ENCODE assay signal across 17 cellular contexts in genomic region chr2:10655074-10655840, GRCh38. TPM values are rescaled to one million over a fixed set of nuclear protein-coding genes. Genes with fewer than 3 reads are reported as not detected.
A peak's percentile ranks its signal among the peaks of the same experiment; 100 is the strongest.
DNase-seq lines count a peak whose midpoint lies in the region; ATAC-seq and TF ChIP-seq lines count a peak whose summit lies in the region.
"Had no signal": no experiment of that assay in that cellular context is flagged by ENCODE, and none has a peak within 500 bp of the region (broad histone marks: within the 10 kb centered on the region; RNA-seq: fewer than 3 reads in every experiment).

No MANE protein-coding gene starts in this region.

- no peak for DNase-seq in activated CD8-positive, alpha-beta memory T cell treated with anti-CD3 and anti-CD28 coated beads, Interleukin-2, amount 10 ng/mL, durations not matched to agents 7 days and 5 days
- no peak for DNase-seq in activated CD8-positive, alpha-beta memory T cell treated with anti-CD3 and anti-CD28 coated beads, Interleukin-2, amount 50 U/mL, for 4 hours
- DNase-seq in M059J (ENCODE audit: low read depth) (peak; percentile 2), nephron progenitor cell (no peak), HPDE6-E6E7 (ENCODE audit: extremely low spot score) (no peak), NCI-H146 treated with DMSO at 0.1 percent for 48 hours (lab: John Stamatoyannopoulos, UW; ENCODE audit: unreplicated experiment) (no peak), NCI-H510A treated with DMSO at 0.1 percent for 48 hours (lab: John Stamatoyannopoulos, UW) (no peak)
- no peak for DNase-seq in activated naive CD8-positive, alpha-beta T cell treated with anti-CD3 and anti-CD28 coated beads, Interleukin-2, amount 50 U/mL, for 24 hours
- DNase-seq: amygdala, lower lobe of right lung, NCI-H2081, SK-N-SH, spleen, stomach had no signal

- ATAC-seq in activated CD8-positive, alpha-beta memory T cell treated with anti-CD3 and anti-CD28 coated beads, Interleukin-2, amount 10 ng/mL, durations not matched to agents 7 days and 5 days, result no peak
- no peak for ATAC-seq in activated naive CD8-positive, alpha-beta T cell treated with anti-CD3 and anti-CD28 coated beads, Interleukin-2, amount 50 U/mL, for 24 hours
- ATAC-seq: gastroesophageal sphincter, lower lobe of right lung, Panc1 had no signal

- CTCF ChIA-PET in activated CD8-positive, alpha-beta memory T cell treated with anti-CD3 and anti-CD28 coated beads, Interleukin-2, amount 10 ng/mL, durations not matched to agents 7 days and 5 days (lab: Charles Lee), result interaction anchor here (1.3 to 3.1 kb wide), 4 partner anchors 207 to 246 kb away, joined by 4 to 8 read pairs (median 6); partner anchors contain the start of gene ODC1

- peaks cover 58% of the 10 kb centered on the region for H3K4me1 Mint-ChIP-seq in activated CD8-positive, alpha-beta memory T cell treated with anti-CD3 and anti-CD28 coated beads, Interleukin-2, amount 10 ng/mL, durations not matched to agents 7 days and 5 days
- H3K4me1 Mint-ChIP-seq in activated naive CD8-positive, alpha-beta T cell treated with anti-CD3 and anti-CD28 coated beads, Interleukin-2, amount 50 U/mL, for 24 hours, result peaks cover 57% of the 10 kb centered on the region
- no peaks in the 10 kb centered on the region for H3K4me1 Mint-ChIP-seq in nephron progenitor cell
- H3K4me1 Mint-ChIP-seq: nephron had no signal

- peak overlapping the region; percentile 75 for H3K27ac Mint-ChIP-seq in activated CD8-positive, alpha-beta memory T cell treated with anti-CD3 and anti-CD28 coated beads, Interleukin-2, amount 10 ng/mL, durations not matched to agents 7 days and 5 days
- H3K27ac Mint-ChIP-seq in activated naive CD8-positive, alpha-beta T cell treated with anti-CD3 and anti-CD28 coated beads, Interleukin-2, amount 50 U/mL, for 24 hours, result peak overlapping the region; percentile 89
- peak overlapping the region; percentile 29 for H3K27ac Mint-ChIP-seq in nephron progenitor cell
- H3K27ac Mint-ChIP-seq: nephron had no signal

- TF ChIP-seq CTCF in nephron progenitor cell (IDR thresholded peaks at IDR 0.05), result no peak

- H3K4me3 Mint-ChIP-seq in activated CD8-positive, alpha-beta memory T cell treated with anti-CD3 and anti-CD28 coated beads, Interleukin-2, amount 10 ng/mL, durations not matched to agents 7 days and 5 days, result no peak overlapping the region
- no peak overlapping the region for H3K4me3 Mint-ChIP-seq in activated naive CD8-positive, alpha-beta T cell treated with anti-CD3 and anti-CD28 coated beads, Interleukin-2, amount 50 U/mL, for 24 hours
- H3K4me3 Mint-ChIP-seq in nephron progenitor cell, result no peak overlapping the region
- H3K4me3 Mint-ChIP-seq: nephron had no signal

- H3K27me3 Mint-ChIP-seq in activated CD8-positive, alpha-beta memory T cell treated with anti-CD3 and anti-CD28 coated beads, Interleukin-2, amount 10 ng/mL, durations not matched to agents 7 days and 5 days, result no peaks in the 10 kb centered on the region
- no peaks in the 10 kb centered on the region for H3K27me3 Mint-ChIP-seq in activated naive CD8-positive, alpha-beta T cell treated with anti-CD3 and anti-CD28 coated beads, Interleukin-2, amount 50 U/mL, for 24 hours
- peaks cover 3% of the 10 kb centered on the region for H3K27me3 Mint-ChIP-seq in nephron progenitor cell (ENCODE audit: low read depth, poor library complexity)

- H3K36me3 Mint-ChIP-seq in activated CD8-positive, alpha-beta memory T cell treated with anti-CD3 and anti-CD28 coated beads, Interleukin-2, amount 10 ng/mL, durations not matched to agents 7 days and 5 days, result peaks cover 51% of the 10 kb centered on the region
- H3K36me3 Mint-ChIP-seq in activated naive CD8-positive, alpha-beta T cell treated with anti-CD3 and anti-CD28 coated beads, Interleukin-2, amount 50 U/mL, for 24 hours (ENCODE audit: low read depth), result peaks cover 75% of the 10 kb centered on the region
- peaks cover 55% of the 10 kb centered on the region for H3K36me3 Mint-ChIP-seq in nephron progenitor cell (ENCODE audit: low read depth)

- H3K9me3 Mint-ChIP-seq in activated CD8-positive, alpha-beta memory T cell treated with anti-CD3 and anti-CD28 coated beads, Interleukin-2, amount 10 ng/mL, durations not matched to agents 7 days and 5 days (ENCODE audit: low read depth), result no peaks in the 10 kb centered on the region
- H3K9me3 Mint-ChIP-seq in activated naive CD8-positive, alpha-beta T cell treated with anti-CD3 and anti-CD28 coated beads, Interleukin-2, amount 50 U/mL, for 24 hours, result no peaks in the 10 kb centered on the region
- H3K9me3 Mint-ChIP-seq in nephron progenitor cell, result no peaks in the 10 kb centered on the region
- H3K9me3 Mint-ChIP-seq: nephron had no signal

RNA-seq across cellular contexts. Expression of gene NOL10, which starts 34.5 kb away (rescaled TPM):
- total RNA-seq in activated CD8-positive, alpha-beta memory T cell treated with anti-CD3 and anti-CD28 coated beads, Interleukin-2, amount 10 ng/mL, durations not matched to agents 7 days and 5 days, result 10 to 100 TPM; 24.9 to 27.1 TPM
- total RNA-seq in M059J (2014; rRNA removed; shearing (Covaris generic)), result 21.3 and 33.0 TPM in 2 replicates

Comparison
In these comparisons a context has a peak if more than half of its experiments do, and no peak if none do; other contexts are left out.
1. H3K27ac Mint-ChIP-seq: peak in every context shown above with its lines; median percentile 89 in activated naive CD8-positive, alpha-beta T cell treated with anti-CD3 and anti-CD28 coated beads, Interleukin-2, amount 50 U/mL, for 24 hours; 75 in activated CD8-positive, alpha-beta memory T cell treated with anti-CD3 and anti-CD28 coated beads, Interleukin-2, amount 10 ng/mL, durations not matched to agents 7 days and 5 days; 29 in nephron progenitor cell.